Comparison of ENCODE assay signal across 26 cellular contexts in the genomic region with DNA sequence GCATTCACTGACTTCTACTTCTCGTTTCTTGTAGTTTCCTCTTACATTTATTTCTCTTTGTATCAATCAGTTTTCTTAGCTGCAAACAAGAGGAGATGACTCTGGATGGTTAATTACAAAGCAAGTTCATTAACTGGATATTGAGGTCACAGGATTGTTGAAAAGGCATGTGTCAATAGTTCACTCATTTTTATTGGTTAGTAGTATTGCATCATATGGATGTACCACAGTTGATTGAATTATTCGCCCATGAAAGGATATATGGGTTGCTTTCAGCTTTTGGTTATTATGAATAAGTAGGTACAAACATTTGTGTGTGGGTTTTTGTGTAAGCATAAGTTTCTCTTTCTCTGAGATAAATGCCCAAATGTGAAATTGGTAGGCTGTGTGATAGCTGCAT.
"Had no signal": no experiment of that assay in that cellular context is flagged by ENCODE, and none has a peak within 500 bp of the region (broad histone marks: within the 10 kb centered on the region; RNA-seq: fewer than 3 reads in every experiment).

No MANE protein-coding gene starts in this region.

- ATAC-seq: mucosa of descending colon; naive thymus-derived CD4-positive, alpha-beta T cell; natural killer cell treated with Interleukin-12 subunit alpha and Interleukin-12 subunit beta and Interleukin-15 and Interleukin-18, amount 100 ng/mL, for 72 hours; pancreas; right cardiac atrium; stimulated activated memory B cell treated with anti-CD40 and anti-IgM and Interleukin-4, amounts not matched to agents 10 μg/mL and 1 μg/mL and 100 μg/mL, for 72 hours; stimulated activated naive CD8-positive, alpha-beta T cell treated with anti-CD3 and anti-CD28 coated beads, Interleukin-15, amount 100 ng/mL, for 72 hours had no signal

- H3K27me3 ChIP-seq: hepatocyte, pancreas, sigmoid colon, spleen, tibial nerve, uterus had no signal

- H3K4me1 ChIP-seq: left ventricle myocardium inferior, pancreas, prostate gland, sigmoid colon, tibial nerve, uterus had no signal

- H2AFZ ChIP-seq: hepatocyte had no signal

- H3K27ac ChIP-seq: hepatocyte, left ventricle myocardium inferior, pancreas, prostate gland, sigmoid colon, spleen, tibial nerve, uterus had no signal

- H3K79me2 ChIP-seq: hepatocyte had no signal

- H3K4me3 ChIP-seq: hepatocyte, left ventricle myocardium inferior, lung, mucosa of descending colon, pancreas, prostate gland, sigmoid colon, spleen, tibial nerve, uterus had no signal

- FAIRE-seq: small intestine had no signal

- H3K4me2 ChIP-seq: hepatocyte had no signal

- DNase-seq: islet precursor cell; left ventricle myocardium inferior; mesendoderm; mucosa of descending colon; naive thymus-derived CD4-positive, alpha-beta T cell; pancreas; posterior cingulate gyrus; retina; right cardiac atrium; sigmoid colon; small intestine; spleen; stimulated activated CD4-positive, alpha-beta T cell treated with anti-CD3 and anti-CD28 coated beads, Interleukin-1b, Interleukin-23, amount 100 ng/mL, for 48 hours; stimulated activated CD4-positive, alpha-beta T cell treated with anti-CD3 and anti-CD28 coated beads, Interleukin-2, amount 100 ng/mL, for 48 hours; stimulated activated CD4-positive, alpha-beta T cell treated with anti-CD3 and anti-CD28 coated beads, Interleukin-4, amount 100 ng/mL, for 4 hours; stimulated activated CD8-positive, alpha-beta memory T cell treated with anti-CD3 and anti-CD28 coated beads, Interleukin-4, amount 100 ng/mL, for 48 hours; stimulated activated naive CD4-positive, alpha-beta T cell treated with Interleukin-2 at 50 U/mL for 16 hours; stimulated activated naive CD8-positive, alpha-beta T cell treated with anti-CD3 and anti-CD28 coated beads, Interleukin-15, amount 100 ng/mL, for 72 hours; substantia nigra; uterus had no signal

- H3K9me3 ChIP-seq: left ventricle myocardium inferior, mucosa of descending colon, pancreas, prostate gland, sigmoid colon, spleen, tibial nerve, uterus had no signal

- H3K36me3 ChIP-seq: left ventricle myocardium inferior, pancreas, prostate gland, sigmoid colon, spleen, tibial nerve, uterus had no signal
